8 cellular contexts compared by ENCODE assay signal in the genomic region with DNA sequence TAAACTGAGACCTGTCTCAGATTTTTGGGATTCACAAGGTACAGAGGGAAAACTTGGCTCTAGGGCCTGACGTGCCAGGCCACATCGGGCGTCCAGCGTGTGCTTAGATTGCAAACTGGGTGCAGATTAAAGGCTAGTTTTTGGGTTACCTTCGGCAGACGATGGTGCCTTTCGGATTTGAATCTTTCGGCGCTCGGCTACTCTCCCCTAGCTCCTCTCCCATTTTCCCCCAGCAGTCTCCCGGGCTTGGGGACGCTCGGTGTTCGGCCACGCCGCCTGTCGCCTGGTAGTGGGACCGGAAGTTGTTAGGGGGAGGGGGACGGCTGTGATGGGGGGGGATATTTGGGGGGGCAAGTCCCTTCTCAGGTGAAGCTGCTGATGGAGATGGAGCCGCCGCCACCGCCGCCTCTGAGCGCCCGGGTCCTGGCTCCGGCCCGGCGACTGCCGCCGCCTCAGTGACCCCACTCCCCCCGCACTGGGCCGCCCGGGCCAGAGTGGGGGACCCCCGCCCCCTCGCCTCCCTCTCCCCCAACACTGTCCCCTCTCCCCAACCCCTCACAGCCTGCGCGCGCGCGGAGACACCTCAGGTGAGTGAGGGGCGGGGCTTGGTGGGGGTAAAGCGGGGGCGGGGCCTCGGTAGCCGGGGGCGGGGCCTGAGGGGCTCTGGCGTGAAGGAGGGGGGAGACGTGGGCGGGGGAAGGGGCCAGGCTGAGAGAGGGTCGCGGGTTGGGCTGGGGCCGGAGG. TPM values are rescaled to one million over a fixed set of nuclear protein-coding genes. Genes with fewer than 3 reads are reported as not detected.
DNase-seq lines count a peak whose midpoint lies in the region; ATAC-seq and TF ChIP-seq lines count a peak whose summit lies in the region.

No MANE protein-coding gene starts in this region.

- CTCF ChIA-PET in activated CD8-positive, alpha-beta T cell treated with anti-CD3 and anti-CD28 coated beads, Interleukin-2, amount 10 ng/mL, durations not matched to agents 7 days and 5 days (lab: Charles Lee): interaction anchor here (0.6 to 4.4 kb wide), 14 partner anchors 11 to 215 kb away, joined by 3 to 33 read pairs (median 4); partner anchors contain the start of genes RNF41 and SUOX

- H3K36me3 ChIP-seq in lung (ENCODE audit: control insufficient read depth in 2 of 2, insufficient read depth in 2 of 2, low read length in 2 of 2): peaks cover 0 to 6% of the 10 kb centered on the region in 2 donors

- H3K27ac Mint-ChIP-seq in activated CD8-positive, alpha-beta T cell treated with anti-CD3 and anti-CD28 coated beads, Interleukin-2, amount 10 ng/mL, durations not matched to agents 7 days and 5 days: peak overlapping the region; percentile 86

- no peak for TF ChIP-seq CTCF in lung (IDR thresholded peaks at IDR 0.05; ENCODE audit: control extremely low read depth, extremely low read depth)

- peak; percentile 96 for DNase-seq in AG08395 (ENCODE audit: low spot score)
- DNase-seq in NCI-H82 treated with DMSO at 0.1 percent for 48 hours (lab: John Stamatoyannopoulos, UW; ENCODE audit: unreplicated experiment): peak; percentile 74
- DNase-seq in activated CD8-positive, alpha-beta T cell treated with anti-CD3 and anti-CD28 coated beads, Interleukin-2, amount 10 ng/mL, durations not matched to agents 7 days and 5 days: peak; percentile 80
- DNase-seq in effector CD8-positive, alpha-beta T cell (lab: John Stamatoyannopoulos, UW): peak; percentile 76
- peak; percentile 88 for DNase-seq in lung (ENCODE audit: low spot score)
- DNase-seq in stimulated activated CD4-positive, alpha-beta T cell treated with anti-CD3 and anti-CD28 coated beads, Interleukin-4, amount 100 ng/mL, for 48 hours (ENCODE audit: low read depth in 2 of 2): peak; percentile 68 to 73

- H3K9me3 Mint-ChIP-seq in activated CD8-positive, alpha-beta T cell treated with anti-CD3 and anti-CD28 coated beads, Interleukin-2, amount 10 ng/mL, durations not matched to agents 7 days and 5 days (ENCODE audit: insufficient read depth): no peaks in the 10 kb centered on the region

- H3K27me3 Mint-ChIP-seq in activated CD8-positive, alpha-beta T cell treated with anti-CD3 and anti-CD28 coated beads, Interleukin-2, amount 10 ng/mL, durations not matched to agents 7 days and 5 days (ENCODE audit: low read depth): no peaks in the 10 kb centered on the region

- H3K27ac ChIP-seq in lung (ENCODE audit: low read depth in 1 of 2, low read length in 1 of 2): peak overlapping the region; percentile 91 to 94

- H3K4me1 ChIP-seq in lung (ENCODE audit: control insufficient read depth in 2 of 2, insufficient read depth in 2 of 2, low read length in 2 of 2): peaks cover 0 to 4% of the 10 kb centered on the region in 2 donors

- peak; percentile 51 for ATAC-seq in GM19043 (IDR thresholded peaks at IDR 0.05; ENCODE audit: low read depth, unreplicated experiment)
- ATAC-seq in HG03521 (IDR thresholded peaks at IDR 0.05; ENCODE audit: unreplicated experiment): peak; percentile 48
- ATAC-seq in activated CD8-positive, alpha-beta T cell treated with anti-CD3 and anti-CD28 coated beads, Interleukin-2, amount 10 ng/mL, durations not matched to agents 7 days and 5 days: peak; percentile 87
- peak; percentile 93 for ATAC-seq in lung (ENCODE audit: insufficient read depth, low FRiP score)

- H3K4me3 ChIP-seq in lung: peak overlapping the region; percentile 75

- no peaks in the 10 kb centered on the region for H3K9me3 ChIP-seq in lung (ENCODE audit: control insufficient read depth in 2 of 2, insufficient read depth in 1 of 2, low read length in 1 of 2)

- 1% methylated on average over 37 to 49 of the region's 52 CpGs for WGBS in lung, 2 donors

- POLR2A ChIA-PET in activated CD8-positive, alpha-beta T cell treated with anti-CD3 and anti-CD28 coated beads, Interleukin-2, amount 10 ng/mL, durations not matched to agents 7 days and 5 days (lab: Charles Lee): interaction anchor here (0.8 to 2.8 kb wide), 7 partner anchors 10 to 96 kb away, joined by 3 to 26 read pairs (median 4); partner anchors contain the start of genes IKZF4 and SUOX

- peak overlapping the region; percentile 82 for H3K4me3 Mint-ChIP-seq in activated CD8-positive, alpha-beta T cell treated with anti-CD3 and anti-CD28 coated beads, Interleukin-2, amount 10 ng/mL, durations not matched to agents 7 days and 5 days

- H3K36me3 Mint-ChIP-seq in activated CD8-positive, alpha-beta T cell treated with anti-CD3 and anti-CD28 coated beads, Interleukin-2, amount 10 ng/mL, durations not matched to agents 7 days and 5 days (ENCODE audit: low read depth): peaks cover 2% of the 10 kb centered on the region

- peaks cover 29% of the 10 kb centered on the region for H3K4me1 Mint-ChIP-seq in activated CD8-positive, alpha-beta T cell treated with anti-CD3 and anti-CD28 coated beads, Interleukin-2, amount 10 ng/mL, durations not matched to agents 7 days and 5 days (ENCODE audit: low read depth)

- no peaks in the 10 kb centered on the region for H3K27me3 ChIP-seq in lung (ENCODE audit: control insufficient read depth, insufficient read depth)

RNA-seq across cellular contexts. Expression of gene SUOX, which starts 10.2 kb away (rescaled TPM):
- total RNA-seq in activated CD8-positive, alpha-beta T cell treated with anti-CD3 and anti-CD28 coated beads, Interleukin-2, amount 10 ng/mL, durations not matched to agents 7 days and 5 days: 1 to 10 TPM; 5.8 to 6.8 TPM
- 10 to 100 TPM; 17.7 to 26.2 TPM for total RNA-seq in lung
- 10 to 100 TPM; 15.1 to 17.1 TPM for polyA plus RNA-seq in lung

RNA-seq across cellular contexts. Expression of gene IKZF4, which starts 13.5 kb away (rescaled TPM):
- total RNA-seq in activated CD8-positive, alpha-beta T cell treated with anti-CD3 and anti-CD28 coated beads, Interleukin-2, amount 10 ng/mL, durations not matched to agents 7 days and 5 days: 10 to 100 TPM; 19.9 to 20.7 TPM
- total RNA-seq in lung: 10 to 100 TPM in 1 of 2 donors, 1 to 10 TPM in 1; 7.0 to 10.7 TPM
- 1 to 10 TPM; 3.3 to 3.5 TPM for polyA plus RNA-seq in lung

RNA-seq across cellular contexts. Expression of gene RAB5B, which starts 33.4 kb away (rescaled TPM):
- 10 to 100 TPM; 51.9 to 52.9 TPM for total RNA-seq in activated CD8-positive, alpha-beta T cell treated with anti-CD3 and anti-CD28 coated beads, Interleukin-2, amount 10 ng/mL, durations not matched to agents 7 days and 5 days
- total RNA-seq in lung: 100 to 1,000 TPM; 113 to 118 TPM
- polyA plus RNA-seq in lung: 10 to 100 TPM; 64.5 to 70.0 TPM

RNA-seq across cellular contexts. Expression of gene RPS26, which starts 34.4 kb away (rescaled TPM):
- 10 to 100 TPM; 25.2 to 27.2 TPM for total RNA-seq in activated CD8-positive, alpha-beta T cell treated with anti-CD3 and anti-CD28 coated beads, Interleukin-2, amount 10 ng/mL, durations not matched to agents 7 days and 5 days
- total RNA-seq in lung: 10 to 100 TPM; 53.1 to 94.2 TPM
- 1,000 to 10,000 TPM; 1,088 to 1,477 TPM for polyA plus RNA-seq in lung

RNA-seq across cellular contexts. Expression of gene CDK2, which starts 40.7 kb away (rescaled TPM):
- 100 to 1,000 TPM; 128 to 130 TPM for total RNA-seq in activated CD8-positive, alpha-beta T cell treated with anti-CD3 and anti-CD28 coated beads, Interleukin-2, amount 10 ng/mL, durations not matched to agents 7 days and 5 days
- total RNA-seq in lung: 10 to 100 TPM; 27.4 to 28.0 TPM
- polyA plus RNA-seq in lung: 10 to 100 TPM; 13.0 to 25.5 TPM

Comparison
In these comparisons a context has a peak if more than half of its experiments do, and no peak if none do; other contexts are left out.
1. Peak in every context shown above with its lines: DNase-seq, ATAC-seq, H3K4me3 ChIP-seq and H3K27ac ChIP-seq.